14 cellular contexts compared by ENCODE assay signal in genomic region chr7:142689439-142690168, GRCh38. TPM values are rescaled to one million over a fixed set of nuclear protein-coding genes. Genes with fewer than 3 reads are reported as not detected.
DNase-seq lines count a peak whose midpoint lies in the region; ATAC-seq and TF ChIP-seq lines count a peak whose summit lies in the region.
"Had no signal": no experiment of that assay in that cellular context is flagged by ENCODE, and none has a peak within 500 bp of the region (broad histone marks: within the 10 kb centered on the region; RNA-seq: fewer than 3 reads in every experiment).

No MANE protein-coding gene starts in this region.

- peak; percentile 55 for TF ChIP-seq CTCF in C4-2B (conservative IDR thresholded peaks at IDR 0.05)
- 0 out of 3 replicates have a peak, but pooled peaks have one; percentile 17 for TF ChIP-seq CTCF in GM12872 (IDR thresholded peaks at IDR 0.05; ENCODE audit: insufficient read depth, low read depth, low read length)
- TF ChIP-seq CTCF in cardiac fibroblast (IDR thresholded peaks at IDR 0.05; ENCODE audit: low read depth, low read length) = peak; percentile 15
- TF ChIP-seq CTCF in transverse colon (IDR thresholded peaks at IDR 0.05) = no peak

- TF ChIP-seq POLR2A in transverse colon (IDR thresholded peaks at IDR 0.05) = no peak

- no peak overlapping the region for H3K27ac ChIP-seq in C4-2B
- H3K27ac ChIP-seq in transverse colon = no peak overlapping the region
- H3K27ac ChIP-seq: epithelial cell of prostate had no signal

- no peaks in the 10 kb centered on the region for H3K4me1 ChIP-seq in transverse colon

- H3K9me3 ChIP-seq in transverse colon = no peaks in the 10 kb centered on the region

- ATAC-seq in HG02588 (IDR thresholded peaks at IDR 0.05; ENCODE audit: unreplicated experiment) = no peak
- no peak for ATAC-seq in GM19023 (IDR thresholded peaks at IDR 0.05; ENCODE audit: unreplicated experiment)

- no peaks in the 10 kb centered on the region for H3K36me3 ChIP-seq in transverse colon

- 56 to 63% methylated on average over 4 to 5 of the region's 5 CpGs for WGBS in transverse colon (ENCODE audit: low coverage in 1 of 2), 2 donors

- no peak overlapping the region for H3K4me3 ChIP-seq in cardiac fibroblast (replicated peaks in 1 of 2; ENCODE audit: low read depth in 2 of 2, low read length in 2 of 2)
- H3K4me3 ChIP-seq in transverse colon = no peak overlapping the region

- in situ Hi-C loops in transverse colon (cut with MboI; ENCODE audit: low pct_ligation_motif_present in 1 of 4, low pct_unique_long_range_greater_than_20kb in 1 of 4, low sequenced_read_pairs in 3 of 4) = no loop called here

- peak; percentile 89 for DNase-seq in NCI-H82 (lab: John Stamatoyannopoulos, UW)
- DNase-seq in cardiac fibroblast (ENCODE audit: low read depth in 2 of 2) = peak in 1 of 2 donors; percentile 9
- DNase-seq in transverse colon = no peak
- DNase-seq in central memory CD4-positive, alpha-beta T cell = no peak
- DNase-seq: amygdala; CD8-positive, alpha-beta memory T cell; IMR-90; NCI-H446 had no signal

- H3K27me3 ChIP-seq in transverse colon = no peaks in the 10 kb centered on the region

- TF ChIP-seq EP300 in transverse colon (IDR thresholded peaks at IDR 0.05; ENCODE audit: low read depth) = no peak

- intact Hi-C loops in transverse colon (cut with DNase I; ENCODE audit: low total_unique reads) = no loop called here

RNA-seq across cellular contexts. Expression of gene PRSS1, which starts 59.7 kb away (rescaled TPM):
- not detected for total RNA-seq in transverse colon
- total RNA-seq: CD8-positive, alpha-beta memory T cell; IMR-90; renal cortical epithelial cell had no signal

Comparison
In these comparisons a context has a peak if more than half of its experiments do, and no peak if none do; other contexts are left out.
1. CTCF ChIP-seq: peak in C4-2B (single experiment), GM12872 (single experiment) and cardiac fibroblast (single experiment); none in transverse colon (0 of 5).